In genomic region chr4:7649741-7650531, GRCh38 we compare ENCODE assay signal across 8 cellular contexts.
DNase-seq lines count a peak whose midpoint lies in the region; ATAC-seq, FAIRE-seq and TF ChIP-seq lines count a peak whose summit lies in the region.

No MANE protein-coding gene starts in this region.

- H3K4me1 ChIP-seq in neuronal stem cell (ENCODE audit: control insufficient read depth in 2 of 2, insufficient read depth in 1 of 2, low read depth in 1 of 2, low read length in 2 of 2) = peaks cover 10 to 15% of the 10 kb centered on the region in 2 donors

- H3K36me3 Mint-ChIP-seq in T-cell = no peaks in the 10 kb centered on the region

- H3K27me3 Mint-ChIP-seq in T-cell = peaks cover 10 to 22% of the 10 kb centered on the region in 2 donors

- peak overlapping the region; percentile 22 to 49 (median 45) for H3K4me3 Mint-ChIP-seq in T-cell

- H2BK15ac ChIP-seq in neuronal stem cell (ENCODE audit: low read length) = no peak overlapping the region

- no peak overlapping the region for H3K27ac ChIP-seq in neuronal stem cell (replicated peaks; ENCODE audit: low read length)

- no peak overlapping the region for H3K23ac ChIP-seq in neuronal stem cell (ENCODE audit: low read depth, low read length, poor library complexity)

- CTCF ChIA-PET in T-cell (lab: Charles Lee) = no interaction called here

- peak overlapping the region; percentile 77 to 84 for H3K27ac Mint-ChIP-seq in T-cell

- no peaks in the 10 kb centered on the region for H3K36me3 ChIP-seq in neuronal stem cell (replicated peaks in 1 of 2; ENCODE audit: control insufficient read depth in 2 of 2, insufficient read depth in 2 of 2, low read length in 2 of 2)

- peaks cover 20 to 58% (median 31%) of the 10 kb centered on the region in 3 donors for H3K4me1 Mint-ChIP-seq in T-cell

- no peaks in the 10 kb centered on the region for H3K79me1 ChIP-seq in neuronal stem cell (ENCODE audit: low read depth, low read length)

- peaks cover 0 to 20% (median 0%) of the 10 kb centered on the region in 3 experiments for H3K27me3 ChIP-seq in neuronal stem cell (ENCODE audit: control insufficient read depth in 3 of 3, insufficient read depth in 3 of 3, low read depth in 1 of 3, low read length in 3 of 3)

- H3K9me3 Mint-ChIP-seq in T-cell = no peaks in the 10 kb centered on the region

- POLR2A ChIA-PET in T-cell (lab: Charles Lee) = no interaction called here

- H2BK120ac ChIP-seq in neuronal stem cell (ENCODE audit: low read depth, low read length) = no peak overlapping the region

- H2AFZ ChIP-seq in neuronal stem cell (ENCODE audit: low read length) = no peak overlapping the region

- H2AK5ac ChIP-seq in neuronal stem cell (ENCODE audit: low read depth, low read length) = peak overlapping the region; percentile 60

- no peak overlapping the region for H2BK12ac ChIP-seq in neuronal stem cell (ENCODE audit: low read length)

- H4K8ac ChIP-seq in neuronal stem cell (ENCODE audit: low read depth, low read length) = no peak overlapping the region

- H3K18ac ChIP-seq in neuronal stem cell (ENCODE audit: low read length) = peak overlapping the region; percentile 29

- no peak overlapping the region for H3K4me2 ChIP-seq in neuronal stem cell (ENCODE audit: insufficient read depth, low read length, poor library complexity, severe bottlenecking)

- DNase-seq in GM12892 (ENCODE audit: insufficient read length) = peak; percentile 34
- DNase-seq in T-cell = peak; percentile 1 to 78 (median 53)
- peak; percentile 80 for DNase-seq in amniotic epithelial cell (ENCODE audit: low read depth)
- no peak for DNase-seq in neuronal stem cell (ENCODE audit: low spot score)
- no peak for DNase-seq in cerebellum (ENCODE audit: low spot score)
- no peak for DNase-seq in DMS 273 (lab: John Stamatoyannopoulos, UW; ENCODE audit: unreplicated experiment)

- peak; percentile 59 to 83 (median 67) for ATAC-seq in T-cell (replicated peaks in 1 of 4)
- no peak for ATAC-seq in HG03159 (IDR thresholded peaks at IDR 0.05; ENCODE audit: unreplicated experiment)
- ATAC-seq in HG03439 (IDR thresholded peaks at IDR 0.05; ENCODE audit: unreplicated experiment) = no peak

- WGBS in neuronal stem cell (ENCODE audit: extremely low coverage in 2 of 2, insufficient read length in 2 of 2, insufficient replicate concordance in 1 of 2), 2 donors = no CpG with 5 or more reads among the region's 32 CpGs

- H3K9me3 ChIP-seq in neuronal stem cell (replicated peaks in 1 of 2; ENCODE audit: control insufficient read depth in 2 of 2, insufficient read depth in 1 of 2, low read depth in 1 of 2, low read length in 2 of 2) = peaks cover 0 to 5% of the 10 kb centered on the region in 2 donors

- H3K4ac ChIP-seq in neuronal stem cell (ENCODE audit: low read length) = no peak overlapping the region

- no peak overlapping the region for H3K9ac ChIP-seq in neuronal stem cell (ENCODE audit: low read depth, low read length, poor library complexity)

- peak overlapping the region in 1 of 2 donors; percentile 39 for H3K4me3 ChIP-seq in neuronal stem cell (ENCODE audit: low read length in 2 of 2)

- H3K14ac ChIP-seq in neuronal stem cell (ENCODE audit: low read length) = no peak overlapping the region

- TF ChIP-seq POLR2A in GM12892 (IDR thresholded peaks at IDR 0.05; ENCODE audit: low read depth, low read length) = no peak

- no peak overlapping the region for H2BK5ac ChIP-seq in neuronal stem cell (ENCODE audit: low read length)

- no peak for FAIRE-seq in GM12892 (lab: Jason Lieb, UNC)

- H4K91ac ChIP-seq in neuronal stem cell (ENCODE audit: low read depth, low read length, poor library complexity) = peak overlapping the region; percentile 26

Comparison
In these comparisons a context has a peak if more than half of its experiments do, and no peak if none do; other contexts are left out.
1. DNase-seq: peak in GM12892 (single experiment), T-cell (34 of 34) and amniotic epithelial cell (single experiment); none in neuronal stem cell (single experiment), cerebellum (single experiment) and DMS 273 (single experiment).
2. ATAC-seq: peak in T-cell (4 of 4); none in HG03159 (single experiment) and HG03439 (single experiment).